In the genomic region with DNA sequence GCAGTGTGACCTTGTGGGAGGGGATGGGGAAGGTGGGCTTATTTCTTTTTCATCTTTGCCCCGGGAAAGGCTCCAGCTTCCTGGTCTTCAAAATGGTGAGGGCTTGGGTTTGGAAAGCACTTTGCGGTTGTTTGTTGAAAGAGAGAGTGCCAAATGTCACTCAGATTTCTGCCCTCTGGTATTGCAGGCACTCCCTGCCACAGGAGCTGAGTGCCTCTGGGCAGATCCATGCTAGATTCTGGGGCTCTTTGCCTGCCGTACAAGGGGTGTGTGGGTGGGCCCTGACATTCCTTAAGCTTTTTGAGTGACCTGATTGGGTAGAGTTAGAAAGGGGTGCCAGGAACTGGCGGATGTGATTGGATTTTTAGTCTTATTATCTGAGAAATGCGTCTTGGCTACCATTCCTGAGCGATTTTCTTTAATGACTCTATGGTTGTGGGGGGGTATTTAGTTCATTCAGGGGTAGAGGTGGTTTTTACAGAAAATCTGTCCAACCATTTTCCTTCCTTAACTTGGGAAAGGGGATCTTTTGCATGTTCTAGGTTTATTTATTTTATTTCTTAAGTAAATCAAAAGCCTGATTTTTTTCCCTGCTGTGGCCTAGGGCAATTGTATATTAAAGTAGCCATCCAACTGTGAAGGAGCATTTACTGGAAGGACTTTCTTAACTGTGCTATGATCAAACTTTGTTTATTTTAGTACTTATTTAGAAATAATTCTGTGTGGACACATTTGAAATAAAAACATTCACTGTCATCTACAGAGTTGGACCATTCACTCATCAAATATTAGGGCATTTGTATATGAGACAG, we compare ENCODE assay signal across 9 cellular contexts. TPM values are rescaled to one million over a fixed set of nuclear protein-coding genes. Genes with fewer than 3 reads are reported as not detected.
A peak's percentile ranks its signal among the peaks of the same experiment; 100 is the strongest.
DNase-seq lines count a peak whose midpoint lies in the region; TF ChIP-seq lines count a peak whose summit lies in the region.
"Had no signal": no experiment of that assay in that cellular context is flagged by ENCODE, and none has a peak within 500 bp of the region (broad histone marks: within the 10 kb centered on the region; RNA-seq: fewer than 3 reads in every experiment).

No MANE protein-coding gene starts in this region.

- no peaks in the 10 kb centered on the region for H3K27me3 ChIP-seq in esophagus (ENCODE audit: control insufficient read depth in 1 of 2, insufficient read depth in 2 of 2, low read length in 2 of 2)
- H3K27me3 ChIP-seq in prostate gland (replicated peaks; ENCODE audit: insufficient read depth), result no peaks in the 10 kb centered on the region

- H3K36me3 ChIP-seq in esophagus (ENCODE audit: control insufficient read depth in 2 of 2, insufficient read depth in 2 of 2, low read length in 1 of 2) (peaks cover 0 to 2% of the 10 kb centered on the region in 2 donors), prostate gland (no peaks in the 10 kb centered on the region)

- peak; percentile 68 for DNase-seq in DMS79 (lab: John Stamatoyannopoulos, UW)
- DNase-seq in NCI-H2196 (lab: John Stamatoyannopoulos, UW; ENCODE audit: unreplicated experiment), result peak; percentile 52
- DNase-seq in prostate gland (ENCODE audit: low spot score), result peak; percentile 65
- DNase-seq in germinal center (ENCODE audit: low spot score), result no peak
- DNase-seq in Kasumi-1 (lab: John Stamatoyannopoulos, UW), result no peak
- no peak for DNase-seq in UCSD-AML1 (lab: John Stamatoyannopoulos, UW; ENCODE audit: unreplicated experiment)
- DNase-seq in activated CD4-positive, alpha-beta T cell treated with anti-CD3 and anti-CD28 coated beads, Interleukin-2, amount 50 U/mL, for 48 hours, result no peak

- TF ChIP-seq POLR2A in prostate gland (IDR thresholded peaks at IDR 0.05), result no peak

- no peaks in the 10 kb centered on the region for H3K9me3 ChIP-seq in esophagus (ENCODE audit: control insufficient read depth in 2 of 2, insufficient read depth in 1 of 2, low read depth in 1 of 2, low read length in 1 of 2)
- no peaks in the 10 kb centered on the region for H3K9me3 ChIP-seq in prostate gland

- H3K4me3 ChIP-seq in esophagus (ENCODE audit: low read depth in 1 of 2, low read length in 2 of 2), result peak overlapping the region in 1 of 2 donors; percentile 15
- H3K4me3 ChIP-seq in prostate gland, result peak overlapping the region; percentile 1 to 99

- H3K4me1 ChIP-seq in esophagus (ENCODE audit: control insufficient read depth in 2 of 2, insufficient read depth in 2 of 2, low read length in 1 of 2) (peaks cover 4 to 18% of the 10 kb centered on the region in 2 donors), prostate gland (replicated peaks) (peaks cover 21% of the 10 kb centered on the region)

- TF ChIP-seq CTCF in prostate gland (IDR thresholded peaks at IDR 0.05), result no peak

- intact Hi-C loops in prostate gland (cut with DNase I), result loop anchor here (5.0 kb wide), 2 partner anchors 113 to 243 kb away; no protein-coding TSS in a partner anchor

- H3K27ac ChIP-seq in esophagus (ENCODE audit: low read depth in 2 of 2, low read length in 1 of 2) (peak overlapping the region; percentile 15 to 62), prostate gland (peak overlapping the region; percentile 95 to 98)
- H3K27ac ChIP-seq: HL-60 had no signal

- 21 to 27% methylated on average over 6 of the region's 6 CpGs for WGBS in esophagus, 2 donors
- WGBS in prostate gland, result 18% methylated on average over 6 of the region's 6 CpGs

RNA-seq across cellular contexts. Expression of gene ARHGAP35, which starts 3.2 kb away (rescaled TPM):
- polyA plus RNA-seq in esophagus, result 10 to 100 TPM in 1 of 2 donors, 1 to 10 TPM in 1; 9.6 to 15.2 TPM
- total RNA-seq in prostate gland, result 10 to 100 TPM; 56.3 to 75.0 TPM

RNA-seq across cellular contexts. Expression of gene AP2S1, which starts 13.4 kb away (rescaled TPM):
- 100 to 1,000 TPM in 1 of 2 donors, 10 to 100 TPM in 1; 71.2 to 157 TPM for polyA plus RNA-seq in esophagus
- total RNA-seq in prostate gland, result 100 to 1,000 TPM; 118 to 141 TPM

Comparison
In these comparisons a context has a peak if more than half of its experiments do, and no peak if none do; other contexts are left out.
1. DNase-seq: peak in DMS79 (single experiment), NCI-H2196 (single experiment) and prostate gland (single experiment); none in germinal center (single experiment), Kasumi-1 (0 of 2), UCSD-AML1 (single experiment) and activated CD4-positive, alpha-beta T cell treated with anti-CD3 and anti-CD28 coated beads, Interleukin-2, amount 50 U/mL, for 48 hours (0 of 2).